37 cellular contexts compared by ENCODE assay signal in the genomic region with DNA sequence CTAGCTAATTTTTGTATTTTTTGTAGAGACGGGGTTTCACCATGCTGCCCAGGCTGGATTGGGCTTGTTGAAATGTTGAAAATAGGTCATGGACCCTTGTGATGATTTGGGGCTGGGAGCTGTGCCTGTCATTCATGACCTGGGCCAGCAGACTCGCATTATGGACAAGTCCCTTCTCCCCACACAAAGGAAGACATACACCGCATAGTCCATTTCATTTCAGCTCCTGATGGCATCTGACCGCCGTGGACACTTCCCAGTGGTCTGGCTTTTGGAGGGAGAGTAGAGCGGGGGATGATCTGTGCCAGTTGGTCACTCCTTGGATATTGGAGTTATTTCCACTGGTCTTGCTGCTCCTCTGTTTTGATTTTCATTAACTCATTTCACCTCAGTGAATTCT. TPM values are rescaled to one million over a fixed set of nuclear protein-coding genes. Genes with fewer than 3 reads are reported as not detected.
A peak's percentile ranks its signal among the peaks of the same experiment; 100 is the strongest.
DNase-seq lines count a peak whose midpoint lies in the region; ATAC-seq, FAIRE-seq and TF ChIP-seq lines count a peak whose summit lies in the region.
"Had no signal": no experiment of that assay in that cellular context is flagged by ENCODE, and none has a peak within 500 bp of the region (broad histone marks: within the 10 kb centered on the region; RNA-seq: fewer than 3 reads in every experiment).

No MANE protein-coding gene starts in this region.

- peak overlapping the region in 1 of 2 experiments; percentile 36; a peak in 2 of 6 replicates for H3K27ac ChIP-seq in A549
- H3K27ac ChIP-seq in PC-9 = peak overlapping the region; percentile 85
- H3K27ac ChIP-seq in SK-N-SH (ENCODE audit: low read depth in 2 of 2, low read length in 1 of 2) = no peak overlapping the region

- peaks cover 11% of the 10 kb centered on the region for H3K27me3 Mint-ChIP-seq in glutamatergic neuron (ENCODE audit: unreplicated experiment)
- H3K27me3 Mint-ChIP-seq: activated CD4-positive, alpha-beta T cell treated with anti-CD3 and anti-CD28 coated beads for 36 hours; activated CD8-positive, alpha-beta T cell treated with anti-CD3 and anti-CD28 coated beads for 36 hours; activated naive CD4-positive, alpha-beta T cell treated with anti-CD3 and anti-CD28 coated beads, Interleukin-2, amount 10 ng/mL, durations not matched to agents 7 days and 5 days; B cell; CD8-positive, alpha-beta memory T cell; naive thymus-derived CD8-positive, alpha-beta T cell; stimulated activated naive B cell treated with anti-CD40 and anti-IgM and Interleukin-4, amounts not matched to agents 10 μg/mL and 1 μg/mL and 100 μg/mL, for 72 hours had no signal

- 91% methylated on average over 6 of the region's 6 CpGs for WGBS in A549 (ENCODE audit: missing lambda C conversion rate)
- WGBS in SK-N-SH (ENCODE audit: low lambda C conversion rate) = 96% methylated on average over 6 of the region's 6 CpGs

- no peak overlapping the region for H3K4me3 Mint-ChIP-seq in glutamatergic neuron (ENCODE audit: unreplicated experiment)
- H3K4me3 Mint-ChIP-seq: activated CD4-positive, alpha-beta T cell treated with anti-CD3 and anti-CD28 coated beads for 36 hours; activated CD8-positive, alpha-beta T cell treated with anti-CD3 and anti-CD28 coated beads for 36 hours; activated naive CD4-positive, alpha-beta T cell treated with anti-CD3 and anti-CD28 coated beads, Interleukin-2, amount 10 ng/mL, durations not matched to agents 7 days and 5 days; activated T-helper 1 cell treated with anti-CD3 and anti-CD28 coated beads, Interleukin-12 subunit alpha, Interleukin-12 subunit beta, Interleukin-2, Interleukin-4 antibody, amounts not matched to agents 30 ng/mL and 10 ng/mL and 1 ng/mL, durations not matched to agents 14 hours and 24 hours and 36 hours; B cell; CD8-positive, alpha-beta memory T cell; H9; immature natural killer cell; naive thymus-derived CD8-positive, alpha-beta T cell; stimulated activated naive B cell treated with anti-CD40 and anti-IgM and Interleukin-4, amounts not matched to agents 10 μg/mL and 1 μg/mL and 100 μg/mL, for 72 hours had no signal

- TF ChIP-seq RAD21 in A549 (conservative IDR thresholded peaks at IDR 0.05 in 1 of 2, IDR thresholded peaks at IDR 0.05 in 1 of 2) (no peak), SK-N-SH (IDR thresholded peaks at IDR 0.05; ENCODE audit: low read length) (no peak)

- H3K4me2 ChIP-seq in A549 (peak overlapping the region; percentile 9; the same call in 1 of the 3 replicates), PC-9 (peak overlapping the region; percentile 73), SK-N-SH (no peak overlapping the region)

- CTCF ChIA-PET in A549 (lab: Yijun Ruan, JAX) (interaction anchor here (0.7 to 2.0 kb wide), 6 partner anchors 9 to 76 kb away, joined by 3 to 5 read pairs (median 3); no protein-coding TSS in a partner anchor), PC-9 (lab: Charles Lee) (interaction anchor here (0.6 kb wide), 1 partner anchor 32 kb away, joined by 3 read pairs; no protein-coding TSS in a partner anchor), SK-N-SH (lab: Yijun Ruan, JAX) (interaction anchor here (1.0 kb wide), 1 partner anchor 492 kb away, joined by 3 read pairs; no protein-coding TSS in a partner anchor)

- no peaks in the 10 kb centered on the region for H3K9me2 ChIP-seq in PC-9 (ENCODE audit: insufficient read depth)
- H3K9me2 ChIP-seq in SK-N-SH = no peaks in the 10 kb centered on the region

- intact Hi-C loops in PC-9 (cut with micrococcal nuclease; ENCODE audit: unreplicated experiment) (no loop called here), posterior vena cava (cut with DNase I) (loop anchor here in 1 of 2 donors (5.0 kb wide), 1 partner anchor 35 kb away; a partner anchor contains a TSS)

- ATAC-seq in A549 = no peak
- ATAC-seq in HG03460 (IDR thresholded peaks at IDR 0.05; ENCODE audit: unreplicated experiment) = no peak
- ATAC-seq: activated CD4-positive, alpha-beta T cell treated with anti-CD3 and anti-CD28 coated beads for 36 hours; activated CD8-positive, alpha-beta T cell treated with anti-CD3 and anti-CD28 coated beads for 36 hours; body of pancreas; gastrocnemius medialis; left lobe of liver; naive thymus-derived CD8-positive, alpha-beta T cell; PC-3; stimulated activated naive B cell treated with anti-CD40 and anti-IgM and Interleukin-4, amounts not matched to agents 10 μg/mL and 1 μg/mL and 100 μg/mL, for 72 hours had no signal

- POLR2A ChIA-PET in A549 (lab: Yijun Ruan, JAX) = no interaction called here
- POLR2A ChIA-PET in PC-9 (lab: Charles Lee; ENCODE audit: unreplicated experiment) = no interaction called here
- POLR2A ChIA-PET in SK-N-SH (lab: Yijun Ruan, JAX) = no interaction called here

- no peak for TF ChIP-seq EP300 in A549 (IDR thresholded peaks at IDR 0.05)
- TF ChIP-seq EP300 in SK-N-SH (IDR thresholded peaks at IDR 0.05; ENCODE audit: borderline replicate concordance in 1 of 2, low read depth in 1 of 2, low read length in 1 of 2) = no peak

- H3K9ac ChIP-seq in SK-N-SH = no peak overlapping the region

- H2AFZ ChIP-seq in PC-9 (no peak overlapping the region), SK-N-SH (ENCODE audit: low read depth) (no peak overlapping the region)

- no peak overlapping the region for H3K27ac Mint-ChIP-seq in glutamatergic neuron (ENCODE audit: unreplicated experiment)
- H3K27ac Mint-ChIP-seq: activated CD4-positive, alpha-beta T cell treated with anti-CD3 and anti-CD28 coated beads for 36 hours; activated CD8-positive, alpha-beta T cell treated with anti-CD3 and anti-CD28 coated beads for 36 hours; activated T-helper 1 cell treated with anti-CD3 and anti-CD28 coated beads, Interleukin-12 subunit alpha, Interleukin-12 subunit beta, Interleukin-2, Interleukin-4 antibody, amounts not matched to agents 30 ng/mL and 10 ng/mL and 1 ng/mL, durations not matched to agents 14 hours and 24 hours and 36 hours; B cell; stimulated activated naive B cell treated with anti-CD40 and anti-IgM and Interleukin-4, amounts not matched to agents 10 μg/mL and 1 μg/mL and 100 μg/mL, for 72 hours had no signal

- H3K36me3 Mint-ChIP-seq in glutamatergic neuron (ENCODE audit: unreplicated experiment) = no peaks in the 10 kb centered on the region

- H3K4me1 Mint-ChIP-seq in glutamatergic neuron (ENCODE audit: low read depth, unreplicated experiment) = peaks cover 61% of the 10 kb centered on the region

- FAIRE-seq in A549 (lab: Jason Lieb, UNC) = no peak
- FAIRE-seq: GM12891 had no signal

- H3K27me3 ChIP-seq in PC-9 (ENCODE audit: insufficient read depth, low read depth) (no peaks in the 10 kb centered on the region), SK-N-SH (ENCODE audit: insufficient read depth) (no peaks in the 10 kb centered on the region)
- H3K27me3 ChIP-seq: adrenal gland, body of pancreas, dorsolateral prefrontal cortex, gastrocnemius medialis had no signal

- no peak for DNase-seq in A549 (ENCODE audit: low read depth in 1 of 2, low spot score in 1 of 2)
- no peak for DNase-seq in PC-9
- DNase-seq in glutamatergic neuron = peak; percentile 4
- peak; percentile 54 for DNase-seq in posterior vena cava (ENCODE audit: low spot score)
- DNase-seq in SK-N-SH = no peak
- no peak for DNase-seq in GDM1 (lab: John Stamatoyannopoulos, UW)
- no peak for DNase-seq in epidermal melanocyte (ENCODE audit: insufficient read length, low spot score)
- DNase-seq: ACHN; activated CD4-positive, alpha-beta T cell treated with anti-CD3 and anti-CD28 coated beads for 36 hours; activated CD8-positive, alpha-beta memory T cell treated with anti-CD3 and anti-CD28 coated beads, Interleukin-2, amount 50 U/mL, for 48 hours; activated CD8-positive, alpha-beta T cell treated with anti-CD3 and anti-CD28 coated beads for 36 hours; activated naive CD4-positive, alpha-beta T cell treated with anti-CD3 and anti-CD28 coated beads, Interleukin-2, amount 10 ng/mL, durations not matched to agents 7 days and 5 days; cerebellar nuclear complex; H9; hypothalamus; immature natural killer cell; Kasumi-1; NCI-H1417 treated with DMSO at 0.1 percent for 48 hours; NCI-H2081 treated with DMSO at 0.1 percent for 48 hours; NCI-H226; NCI-H69; occipital lobe; PC-3; SHP77; stimulated activated naive B cell treated with anti-CD40 and anti-IgM and Interleukin-4, amounts not matched to agents 10 μg/mL and 1 μg/mL and 100 μg/mL, for 72 hours; T-helper 2 cell had no signal

- H3K79me2 ChIP-seq in PC-9 (ENCODE audit: low read depth) = peaks cover 96% of the 10 kb centered on the region
- peaks cover 98% of the 10 kb centered on the region for H3K79me2 ChIP-seq in SK-N-SH (ENCODE audit: insufficient read depth)

- TF ChIP-seq POLR2A in A549 (IDR thresholded peaks at IDR 0.05; ENCODE audit: low read length) = no peak

- H4K20me1 ChIP-seq in PC-9 (ENCODE audit: insufficient read depth) (peaks cover 72% of the 10 kb centered on the region), SK-N-SH (ENCODE audit: insufficient read depth) (peaks cover 94% of the 10 kb centered on the region)

- H3K9me3 ChIP-seq in A549 (no peaks in the 10 kb centered on the region), PC-9 (ENCODE audit: insufficient read depth, low read depth) (no peaks in the 10 kb centered on the region), SK-N-SH (no peaks in the 10 kb centered on the region)
- H3K9me3 ChIP-seq: adrenal gland, body of pancreas, gastrocnemius medialis had no signal

- H3K4me3 ChIP-seq in A549 = no peak overlapping the region
- H3K4me3 ChIP-seq in PC-9 = no peak overlapping the region
- H3K4me3 ChIP-seq in SK-N-SH (ENCODE audit: low read depth in 2 of 2, low read length in 1 of 2) = no peak overlapping the region
- H3K4me3 ChIP-seq: adrenal gland, body of pancreas, dorsolateral prefrontal cortex, gastrocnemius medialis had no signal

- peaks cover 20% of the 10 kb centered on the region for H3K9me3 Mint-ChIP-seq in glutamatergic neuron (ENCODE audit: unreplicated experiment)
- H3K9me3 Mint-ChIP-seq: activated CD8-positive, alpha-beta T cell treated with anti-CD3 and anti-CD28 coated beads for 36 hours; activated naive CD4-positive, alpha-beta T cell treated with anti-CD3 and anti-CD28 coated beads, Interleukin-2, amount 10 ng/mL, durations not matched to agents 7 days and 5 days; activated T-helper 1 cell treated with anti-CD3 and anti-CD28 coated beads, Interleukin-12 subunit alpha, Interleukin-12 subunit beta, Interleukin-2, Interleukin-4 antibody, amounts not matched to agents 30 ng/mL and 10 ng/mL and 1 ng/mL, durations not matched to agents 14 hours and 24 hours and 36 hours; CD8-positive, alpha-beta memory T cell; H9; immature natural killer cell; naive thymus-derived CD8-positive, alpha-beta T cell; stimulated activated naive B cell treated with anti-CD40 and anti-IgM and Interleukin-4, amounts not matched to agents 10 μg/mL and 1 μg/mL and 100 μg/mL, for 72 hours had no signal

- H3K4me1 ChIP-seq in A549 (peaks cover 92% of the 10 kb centered on the region), PC-9 (replicated peaks; ENCODE audit: insufficient read depth) (peaks cover 89% of the 10 kb centered on the region), SK-N-SH (ENCODE audit: control insufficient read depth in 1 of 2, insufficient read depth in 2 of 2, low read depth in 1 of 2, low read length in 1 of 2) (peaks cover 0 to 61% of the 10 kb centered on the region in 2 experiments; a peak in 2 of 4 replicates)

- H3F3A ChIP-seq in PC-9 (ENCODE audit: insufficient read depth, low read depth) (peaks cover 99% of the 10 kb centered on the region), SK-N-SH (replicated peaks; ENCODE audit: insufficient read depth) (no peaks in the 10 kb centered on the region)

- no TSS peak for BruUV-seq in PC-9 (replicated peaks; lab: Mats Ljungman, UMichigan)

- TF ChIP-seq CTCF in A549 (IDR thresholded peaks at IDR 0.05) = no peak
- no peak for TF ChIP-seq CTCF in PC-9 (conservative IDR thresholded peaks at IDR 0.05)
- TF ChIP-seq CTCF in glutamatergic neuron (IDR thresholded peaks at IDR 0.05; ENCODE audit: partially characterized antibody, unreplicated experiment) = no peak
- TF ChIP-seq CTCF in SK-N-SH (IDR thresholded peaks at IDR 0.05) = no peak

- H3K36me3 ChIP-seq in PC-9 (ENCODE audit: low read depth) = peaks cover 54% of the 10 kb centered on the region
- H3K36me3 ChIP-seq in SK-N-SH (replicated peaks in 1 of 2; ENCODE audit: control insufficient read depth in 1 of 2, insufficient read depth in 2 of 2, low read length in 1 of 2) = peaks cover 18 to 19% of the 10 kb centered on the region in 2 experiments

RNA-seq across cellular contexts. Expression of a gene that starts 34.8 kb away (rescaled TPM):
- 147 and 200 TPM in 2 replicates for polyA plus RNA-seq in A549 (2011; rRNA removed)
- polyA plus RNA-seq in A549 (2012; cell fraction: cytosol; rRNA removed) = 170 and 183 TPM in 2 replicates
- 347 and 385 TPM in 2 replicates for polyA plus RNA-seq in A549 (2012; cell fraction: nucleus; rRNA removed)
- 192 to 240 TPM (median 228 TPM) in 3 replicates for polyA plus RNA-seq in A549 (2017; fragmentation: RNase III; extraction: RNeasy Plus Mini Kit Qiagen cat#74134 plus additional on column Dnase treatment)
- 215 and 250 TPM in 2 replicates for polyA minus RNA-seq in A549 (2011; rRNA and poly(A)+ RNA removed)
- total RNA-seq in PC-9 (2021) = 411 and 443 TPM in 2 replicates
- total RNA-seq in glutamatergic neuron (ENCODE audit: unreplicated experiment) = 863 TPM
- 100 to 1,000 TPM; 359 to 405 TPM for total RNA-seq in posterior vena cava
- 64.4 and 69.8 TPM in 2 replicates for polyA plus RNA-seq in SK-N-SH (2012; rRNA removed)
- polyA plus RNA-seq in SK-N-SH (2012; cell fraction: cytosol; rRNA removed) = 48.5 and 56.7 TPM in 2 replicates
- polyA plus RNA-seq in SK-N-SH (2012; cell fraction: nucleus; rRNA removed) = 85.3 and 87.9 TPM in 2 replicates

Comparison
In these comparisons a context has a peak if more than half of its experiments do, and no peak if none do; other contexts are left out.
1. DNase-seq: peak in glutamatergic neuron (single experiment) and posterior vena cava (single experiment); none in A549 (0 of 2), PC-9 (0 of 2), SK-N-SH (single experiment), GDM1 (single experiment) and epidermal melanocyte (single experiment).